2 cellular contexts compared by ENCODE assay signal in genomic region chr19:43913383-43913782, GRCh38.
TF ChIP-seq lines count a peak whose summit lies in the region.

No MANE protein-coding gene starts in this region.

TF ChIP-seq in liver, 16 proteins besides CTCF, POLR2A, EP300 and RAD21:
- no peak for TF ChIP-seq FOXA2 (IDR thresholded peaks at IDR 0.05)
- no peak for TF ChIP-seq JUND (IDR thresholded peaks at IDR 0.05)
- no peak for TF ChIP-seq YY1 (IDR thresholded peaks at IDR 0.05)
- no peak for TF ChIP-seq ZBTB33 (IDR thresholded peaks at IDR 0.05)
- no peak for TF ChIP-seq SP1 (IDR thresholded peaks at IDR 0.05)
- TF ChIP-seq MAX (IDR thresholded peaks at IDR 0.05): no peak
- TF ChIP-seq RXRA (IDR thresholded peaks at IDR 0.05): no peak
- TF ChIP-seq FOXA1 (IDR thresholded peaks at IDR 0.05): no peak
- no peak for TF ChIP-seq EGR1 (IDR thresholded peaks at IDR 0.05; ENCODE audit: low read depth in 2 of 2)
- no peak for TF ChIP-seq NR2F2 (IDR thresholded peaks at IDR 0.05)
- TF ChIP-seq HNF4A (conservative IDR thresholded peaks at IDR 0.05): no peak
- no peak for TF ChIP-seq TAF1 (conservative IDR thresholded peaks at IDR 0.05)
- no peak for TF ChIP-seq ATF3 (IDR thresholded peaks at IDR 0.05)
- no peak for TF ChIP-seq HNF4G (IDR thresholded peaks at IDR 0.05)
- no peak for TF ChIP-seq REST (IDR thresholded peaks at IDR 0.05)
- TF ChIP-seq GABPA (IDR thresholded peaks at IDR 0.05 in 1 of 2, conservative IDR thresholded peaks at IDR 0.05 in 1 of 2): no peak

TF ChIP-seq in HepG2, 621 proteins besides CTCF, POLR2A, EP300 and RAD21:
- no peak for TF ChIP-seq SAP130 (CRISPR knock-in tag; IDR thresholded peaks at IDR 0.05; ENCODE audit: low read depth)
- TF ChIP-seq ZNF362 (CRISPR knock-in tag; IDR thresholded peaks at IDR 0.05; ENCODE audit: borderline replicate concordance): no peak
- no peak for TF ChIP-seq ZNF841 (CRISPR knock-in tag; IDR thresholded peaks at IDR 0.05; ENCODE audit: borderline replicate concordance)
- TF ChIP-seq TEAD2 (CRISPR knock-in tag; IDR thresholded peaks at IDR 0.05): no peak
- no peak for TF ChIP-seq HOXA9 (CRISPR knock-in tag; IDR thresholded peaks at IDR 0.05; ENCODE audit: borderline replicate concordance)
- TF ChIP-seq ATAD3A (CRISPR knock-in tag; IDR thresholded peaks at IDR 0.05): no peak
- TF ChIP-seq BATF2 (CRISPR knock-in tag; IDR thresholded peaks at IDR 0.05): no peak
- no peak for TF ChIP-seq ZNF577 (CRISPR knock-in tag; IDR thresholded peaks at IDR 0.05; ENCODE audit: borderline replicate concordance, low read depth)
- TF ChIP-seq ZFP82 (CRISPR knock-in tag; IDR thresholded peaks at IDR 0.05; ENCODE audit: borderline replicate concordance): no peak
- no peak for TF ChIP-seq FOXA1 (IDR thresholded peaks at IDR 0.05)
- no peak for TF ChIP-seq FOXA1 (CRISPR knock-in tag; IDR thresholded peaks at IDR 0.05)
- no peak for TF ChIP-seq NR2F6 (IDR thresholded peaks at IDR 0.05)
- TF ChIP-seq NR2F6 (CRISPR knock-in tag; IDR thresholded peaks at IDR 0.05): no peak
- no peak for TF ChIP-seq ZSCAN29 (CRISPR knock-in tag; conservative IDR thresholded peaks at IDR 0.05)
- TF ChIP-seq MNT (IDR thresholded peaks at IDR 0.05): no peak
- no peak for TF ChIP-seq ZNF609 (CRISPR knock-in tag; IDR thresholded peaks at IDR 0.05; ENCODE audit: borderline replicate concordance)
- TF ChIP-seq ZNF781 (CRISPR knock-in tag; IDR thresholded peaks at IDR 0.05; ENCODE audit: borderline replicate concordance, not compliant biosample characterization): no peak
- no peak for TF ChIP-seq ZSCAN22 (CRISPR knock-in tag; IDR thresholded peaks at IDR 0.05)
- TF ChIP-seq ZNF660 (CRISPR knock-in tag; IDR thresholded peaks at IDR 0.05; ENCODE audit: borderline replicate concordance, low read depth): no peak
- TF ChIP-seq ZNF275 (CRISPR knock-in tag; IDR thresholded peaks at IDR 0.05; ENCODE audit: borderline replicate concordance): no peak
